In the genomic region with DNA sequence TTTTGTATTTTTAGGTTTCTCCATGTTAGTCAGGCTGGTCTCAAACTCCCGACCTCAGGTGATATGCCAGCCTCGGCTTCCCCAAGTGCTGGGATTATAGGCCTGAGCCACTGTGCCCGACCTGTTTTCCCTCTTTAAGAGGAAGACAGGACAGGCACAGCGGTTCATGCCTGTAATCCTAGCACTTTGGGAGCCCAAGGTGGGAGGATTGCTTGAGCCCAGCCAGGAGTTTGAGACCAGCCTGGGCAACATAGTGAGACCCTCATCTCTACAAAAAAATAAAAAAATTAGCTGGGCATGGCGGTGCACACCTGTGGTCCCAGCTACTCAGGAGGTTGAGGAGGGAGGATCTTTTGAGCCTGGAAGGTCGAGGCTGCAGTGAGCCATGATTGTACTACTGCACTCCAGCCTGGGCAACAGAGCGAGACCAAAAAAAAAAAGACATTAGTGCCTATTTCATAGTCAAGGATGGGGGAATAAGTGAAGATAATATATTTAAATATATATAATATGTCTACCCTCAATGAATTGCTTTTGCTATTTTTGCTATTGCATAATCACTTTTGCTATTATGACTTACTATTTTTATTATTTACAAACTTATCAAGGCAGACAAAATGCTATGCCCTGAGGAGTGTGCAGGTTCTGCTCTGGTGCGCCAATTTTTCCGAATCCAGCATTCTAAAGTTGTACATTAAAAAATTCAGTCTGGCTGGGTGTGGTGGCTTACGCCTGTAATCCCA, we compare ENCODE assay signal across 31 cellular contexts. TPM values are rescaled to one million over a fixed set of nuclear protein-coding genes. Genes with fewer than 3 reads are reported as not detected.
DNase-seq lines count a peak whose midpoint lies in the region; ATAC-seq and TF ChIP-seq lines count a peak whose summit lies in the region.
"Had no signal": no experiment of that assay in that cellular context is flagged by ENCODE, and none has a peak within 500 bp of the region (broad histone marks: within the 10 kb centered on the region; RNA-seq: fewer than 3 reads in every experiment).

No MANE protein-coding gene starts in this region.

- H3K27me3 ChIP-seq in CD4-positive, alpha-beta memory T cell (ENCODE audit: insufficient read depth, low read length) = no peaks in the 10 kb centered on the region
- no peaks in the 10 kb centered on the region for H3K27me3 ChIP-seq in OCI-LY1 (ENCODE audit: insufficient read depth, low read length)
- H3K27me3 ChIP-seq: brain microvascular endothelial cell, esophagus muscularis mucosa, heart left ventricle, left lung, neural progenitor cell, pancreas, upper lobe of right lung had no signal

- no peak for DNase-seq in CD4-positive, alpha-beta memory T cell
- DNase-seq in naive thymus-derived CD8-positive, alpha-beta T cell = no peak
- no peak for DNase-seq in RPMI8226
- DNase-seq: activated CD4-positive, CD25-positive, alpha-beta regulatory T cell treated with anti-CD3 and anti-CD28 coated beads, Interleukin-2, amount 50 U/mL, for 72 hours; activated CD8-positive, alpha-beta T cell treated with anti-CD3 and anti-CD28 coated beads, Interleukin-2, amount 10 ng/mL, durations not matched to agents 7 days and 5 days; amygdala; brain microvascular endothelial cell; cerebellar nuclear complex; DND-41; foreskin fibroblast; heart left ventricle; islet precursor cell; left lung; NCI-H1092 treated with DMSO at 0.1 percent for 48 hours; NCI-H1694 treated with DMSO at 0.1 percent for 48 hours; NCI-H2171 treated with DMSO at 0.1 percent for 48 hours; NCI-H510A treated with DMSO at 0.1 percent for 48 hours; OCI-M1; pancreas; stimulated activated naive CD4-positive, alpha-beta T cell treated with Interleukin-2 at 50 U/mL for 16 hours; upper lobe of right lung had no signal

- H3K27me3 Mint-ChIP-seq in CD4-positive, alpha-beta memory T cell = no peaks in the 10 kb centered on the region
- no peaks in the 10 kb centered on the region for H3K27me3 Mint-ChIP-seq in naive thymus-derived CD8-positive, alpha-beta T cell
- H3K27me3 Mint-ChIP-seq: memory B cell had no signal

- H3K4me1 Mint-ChIP-seq in CD4-positive, alpha-beta memory T cell = peaks cover 29 to 49% (median 40%) of the 10 kb centered on the region in 4 donors
- H3K4me1 Mint-ChIP-seq in naive thymus-derived CD8-positive, alpha-beta T cell = peaks cover 19 to 53% (median 45%) of the 10 kb centered on the region in 4 donors
- H3K4me1 Mint-ChIP-seq: neural progenitor cell had no signal

- H3K9ac ChIP-seq in OCI-LY1 (ENCODE audit: low read length) = no peak overlapping the region
- H3K9ac ChIP-seq: neural progenitor cell had no signal

- H3K4me2 ChIP-seq in OCI-LY1 (ENCODE audit: low read length) = no peak overlapping the region
- H3K4me2 ChIP-seq: neural progenitor cell had no signal

- POLR2A ChIA-PET in CD4-positive, alpha-beta memory T cell (lab: Charles Lee; ENCODE audit: partially characterized antibody) = interaction anchor here (0.9 to 2.2 kb wide), 5 partner anchors 10 to 27 kb away, joined by 3 to 15 read pairs (median 4); a partner anchor contains a TSS
- POLR2A ChIA-PET in naive thymus-derived CD8-positive, alpha-beta T cell (lab: Charles Lee) = interaction anchor here (0.7 kb wide), 1 partner anchor 44 kb away, joined by 3 read pairs; no protein-coding TSS in a partner anchor

- CTCF ChIA-PET in CD4-positive, alpha-beta memory T cell (lab: Charles Lee; ENCODE audit: partially characterized antibody) = interaction anchor here (1.2 to 2.0 kb wide), 2 partner anchors 22 to 65 kb away, joined by 3 to 4 read pairs; no protein-coding TSS in a partner anchor

- peaks cover 22% of the 10 kb centered on the region for H3K36me3 ChIP-seq in CD4-positive, alpha-beta memory T cell (ENCODE audit: insufficient read depth, low read length)
- H3K36me3 ChIP-seq in OCI-LY1 (ENCODE audit: insufficient read depth, low read length) = peaks cover 71% of the 10 kb centered on the region
- H3K36me3 ChIP-seq: neural progenitor cell had no signal

- no peaks in the 10 kb centered on the region for H3K9me3 Mint-ChIP-seq in CD4-positive, alpha-beta memory T cell
- H3K9me3 Mint-ChIP-seq in naive thymus-derived CD8-positive, alpha-beta T cell = no peaks in the 10 kb centered on the region
- H3K9me3 Mint-ChIP-seq: activated naive CD4-positive, alpha-beta T cell treated with anti-CD3 and anti-CD28 coated beads, Interleukin-2, amount 50 U/mL, for 72 hours; memory B cell; neural progenitor cell; T-helper 1 cell treated with Interleukin-12 subunit alpha and Interleukin-12 subunit beta and Interleukin-4 antibody, amounts not matched to agents 30 μg/mL and 1 μg/mL, for 36 hours had no signal

- no peak overlapping the region for H3K4me3 Mint-ChIP-seq in CD4-positive, alpha-beta memory T cell
- no peak overlapping the region for H3K4me3 Mint-ChIP-seq in naive thymus-derived CD8-positive, alpha-beta T cell
- H3K4me3 Mint-ChIP-seq: activated CD8-positive, alpha-beta T cell treated with anti-CD3 and anti-CD28 coated beads, Interleukin-2, amount 10 ng/mL, durations not matched to agents 7 days and 5 days; memory B cell; neural progenitor cell; T-helper 1 cell treated with Interleukin-12 subunit alpha and Interleukin-12 subunit beta and Interleukin-4 antibody, amounts not matched to agents 30 μg/mL and 1 μg/mL, for 36 hours had no signal

- no peak overlapping the region for H3K4me3 ChIP-seq in CD4-positive, alpha-beta memory T cell (ENCODE audit: low read length in 2 of 2)
- H3K4me3 ChIP-seq in OCI-LY1 (ENCODE audit: low read depth, low read length, poor library complexity, severe bottlenecking) = no peak overlapping the region
- H3K4me3 ChIP-seq: esophagus muscularis mucosa, heart left ventricle, left lung, neural progenitor cell, pancreas, SK-N-MC, upper lobe of right lung had no signal

- H3K9me2 ChIP-seq in OCI-LY1 (ENCODE audit: low read depth, low read length) = no peaks in the 10 kb centered on the region

- no peaks in the 10 kb centered on the region for H3F3A ChIP-seq in OCI-LY1 (ENCODE audit: insufficient read depth, low read length)

- H3K4me1 ChIP-seq in CD4-positive, alpha-beta memory T cell (ENCODE audit: insufficient read depth, low read length) = peaks cover 44% of the 10 kb centered on the region
- H3K4me1 ChIP-seq in OCI-LY1 (ENCODE audit: insufficient read depth, low read length, severe bottlenecking) = peaks cover 90% of the 10 kb centered on the region
- H3K4me1 ChIP-seq: neural progenitor cell had no signal

- TF ChIP-seq CTCF in OCI-LY1 (IDR thresholded peaks at IDR 0.05; ENCODE audit: low read length) = no peak

- intact Hi-C loops in CD4-positive, alpha-beta memory T cell (cut with micrococcal nuclease) = no loop called here

- no peak for ATAC-seq in naive thymus-derived CD8-positive, alpha-beta T cell
- ATAC-seq in GM21576 (IDR thresholded peaks at IDR 0.05; ENCODE audit: unreplicated experiment) = no peak
- ATAC-seq: activated CD8-positive, alpha-beta T cell treated with anti-CD3 and anti-CD28 coated beads, Interleukin-2, amount 10 ng/mL, durations not matched to agents 7 days and 5 days; activated naive CD4-positive, alpha-beta T cell treated with anti-CD3 and anti-CD28 coated beads, Interleukin-2, amount 50 U/mL, for 72 hours; heart left ventricle; left lung; pancreas; upper lobe of right lung had no signal

- H3K79me2 ChIP-seq in OCI-LY1 (ENCODE audit: insufficient read depth, low read length) = peaks cover 15% of the 10 kb centered on the region

- no peak overlapping the region for H2AFZ ChIP-seq in OCI-LY1 (ENCODE audit: low read length)
- H2AFZ ChIP-seq: neural progenitor cell had no signal

- H4K20me1 ChIP-seq in OCI-LY1 (ENCODE audit: insufficient read depth, low read length) = no peaks in the 10 kb centered on the region

- H3K36me3 Mint-ChIP-seq in CD4-positive, alpha-beta memory T cell = peaks cover 20 to 36% of the 10 kb centered on the region in 2 donors
- peaks cover 0 to 48% (median 0%) of the 10 kb centered on the region in 3 donors for H3K36me3 Mint-ChIP-seq in naive thymus-derived CD8-positive, alpha-beta T cell

- no peaks in the 10 kb centered on the region for H3K9me3 ChIP-seq in CD4-positive, alpha-beta memory T cell (ENCODE audit: control insufficient read depth in 1 of 2, low read length in 2 of 2)
- H3K9me3 ChIP-seq in OCI-LY1 (ENCODE audit: low read length) = no peaks in the 10 kb centered on the region
- H3K9me3 ChIP-seq: esophagus muscularis mucosa, heart left ventricle, left lung, pancreas, upper lobe of right lung had no signal

- peak overlapping the region in 4 of 7 donors; percentile 56 to 82 (median 64) for H3K27ac Mint-ChIP-seq in CD4-positive, alpha-beta memory T cell
- H3K27ac Mint-ChIP-seq in naive thymus-derived CD8-positive, alpha-beta T cell = peak overlapping the region in 7 of 10 donors; percentile 37 to 80 (median 44)
- H3K27ac Mint-ChIP-seq: activated CD8-positive, alpha-beta T cell treated with anti-CD3 and anti-CD28 coated beads, Interleukin-2, amount 10 ng/mL, durations not matched to agents 7 days and 5 days; memory B cell; neural progenitor cell; T-helper 1 cell treated with Interleukin-12 subunit alpha and Interleukin-12 subunit beta and Interleukin-4 antibody, amounts not matched to agents 30 μg/mL and 1 μg/mL, for 36 hours had no signal

- H3K27ac ChIP-seq in CD4-positive, alpha-beta memory T cell (ENCODE audit: low read depth, low read length) = no peak overlapping the region
- H3K27ac ChIP-seq in OCI-LY1 (ENCODE audit: low read depth, low read length, poor library complexity, severe bottlenecking) = peak overlapping the region; percentile 94
- H3K27ac ChIP-seq: brain microvascular endothelial cell, C4-2B, esophagus muscularis mucosa, heart left ventricle, left lung, neural progenitor cell, pancreas, SK-N-MC, upper lobe of right lung had no signal

RNA-seq across cellular contexts. Expression of a gene that starts 17.7 kb away (rescaled TPM):
- 10 to 100 TPM; 46.5 to 47.3 TPM for total RNA-seq in CD4-positive, alpha-beta memory T cell
- 10 to 100 TPM; 74.5 to 75.9 TPM for polyA plus RNA-seq in CD4-positive, alpha-beta memory T cell
- 10 to 100 TPM; 39.1 to 41.1 TPM for total RNA-seq in naive thymus-derived CD8-positive, alpha-beta T cell
- polyA plus RNA-seq in naive thymus-derived CD8-positive, alpha-beta T cell = 10 to 100 TPM; 37.8 to 81.4 (median 72.7) TPM

RNA-seq across cellular contexts. Expression of a gene that starts 26.4 kb away (rescaled TPM):
- total RNA-seq in CD4-positive, alpha-beta memory T cell = 100 to 1,000 TPM; 174 to 190 TPM
- 100 to 1,000 TPM; 169 to 185 TPM for polyA plus RNA-seq in CD4-positive, alpha-beta memory T cell
- total RNA-seq in naive thymus-derived CD8-positive, alpha-beta T cell = 100 to 1,000 TPM; 154 to 156 TPM
- polyA plus RNA-seq in naive thymus-derived CD8-positive, alpha-beta T cell = 100 to 1,000 TPM; 171 to 202 (median 173) TPM

RNA-seq across cellular contexts. Expression of a gene that starts 44.0 kb away (rescaled TPM):
- total RNA-seq in CD4-positive, alpha-beta memory T cell = 10 to 100 TPM; 32.2 to 34.6 TPM
- under 1 TPM in 1 of 2 donors, not detected in 1; 0.39 TPM for polyA plus RNA-seq in CD4-positive, alpha-beta memory T cell
- total RNA-seq in naive thymus-derived CD8-positive, alpha-beta T cell = 10 to 100 TPM; 28.7 to 30.7 TPM
- under 1 TPM; 0.06 to 0.47 (median 0.14) TPM for polyA plus RNA-seq in naive thymus-derived CD8-positive, alpha-beta T cell

RNA-seq across cellular contexts. Expression of a gene that starts 44.0 kb away (rescaled TPM):
- 1 to 10 TPM; 3.5 to 4.3 TPM for total RNA-seq in CD4-positive, alpha-beta memory T cell
- under 1 TPM in 1 of 2 donors, not detected in 1; 0.73 TPM for polyA plus RNA-seq in CD4-positive, alpha-beta memory T cell
- total RNA-seq in naive thymus-derived CD8-positive, alpha-beta T cell = 1 to 10 TPM; 2.9 to 3.7 TPM
- polyA plus RNA-seq in naive thymus-derived CD8-positive, alpha-beta T cell = 1 to 10 TPM in 2 of 3 donors, under 1 TPM in 1; 0.20 to 2.5 (median 2.0) TPM
- total RNA-seq: temporal lobe had no signal
